23 cellular contexts compared by ENCODE assay signal in the genomic region with DNA sequence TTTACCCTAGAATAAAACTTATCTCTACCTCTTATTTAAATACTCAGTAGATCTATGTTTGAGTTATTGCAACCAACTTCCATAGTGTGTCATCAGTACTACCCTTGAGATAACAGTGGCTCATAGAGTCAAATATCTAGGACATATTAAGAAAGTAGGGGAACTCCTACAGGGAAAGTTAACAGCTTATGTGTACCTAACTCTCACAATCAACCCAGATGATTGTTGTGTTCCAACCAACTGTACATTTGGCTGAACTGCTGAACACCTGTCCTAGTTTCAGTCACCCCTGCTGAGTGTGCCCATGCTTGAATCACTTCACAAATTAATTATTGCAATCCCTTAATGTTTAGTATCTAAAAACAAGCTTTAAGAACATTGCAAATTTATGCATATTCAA.
"Had no signal": no experiment of that assay in that cellular context is flagged by ENCODE, and none has a peak within 500 bp of the region (broad histone marks: within the 10 kb centered on the region; RNA-seq: fewer than 3 reads in every experiment).

No MANE protein-coding gene starts in this region.

- DNase-seq: activated B cell treated with CpG ODN at 0.5 μM for 24 hours; activated CD4-positive, alpha-beta memory T cell treated with anti-CD3 and anti-CD28 coated beads for 36 hours; activated CD4-positive, alpha-beta T cell treated with anti-CD3 and anti-CD28 coated beads, Interleukin-2, amount 10 ng/mL, durations not matched to agents 7 days and 5 days; activated CD8-positive, alpha-beta memory T cell treated with anti-CD3 and anti-CD28 coated beads for 24 hours; activated effector memory CD4-positive, alpha-beta T cell treated with anti-CD3 and anti-CD28 coated beads, Interleukin-2, amount 50 U/mL, for 16 hours; activated naive CD4-positive, alpha-beta T cell treated with Interleukin-2 at 50 U/mL for 16 hours; activated naive CD8-positive, alpha-beta T cell treated with anti-CD3 and anti-CD28 coated beads, Interleukin-2, amount 50 U/mL, for 24 hours; activated T-cell treated with anti-CD3 and anti-CD28 coated beads, Interleukin-2, amount 50 U/mL, for 4 hours; amniotic stem cell; cerebellar nuclear complex; colonic mucosa; MG63; MV-4-11; NCI-H1092 treated with DMSO at 0.1 percent for 48 hours; NCI-H1436 treated with DMSO at 0.1 percent for 48 hours; NCI-H187; NCI-H2081 treated with DMSO at 0.1 percent for 48 hours; NCI-H526; SIG-M5; T-helper 2 cell; T1000 had no signal

- H3K36me3 Mint-ChIP-seq: activated CD4-positive, alpha-beta memory T cell treated with anti-CD3 and anti-CD28 coated beads for 36 hours; activated naive CD4-positive, alpha-beta T cell treated with anti-CD3 and anti-CD28 coated beads, Interleukin-2, amount 50 U/mL, for 72 hours; brain had no signal

- ATAC-seq: activated naive CD4-positive, alpha-beta T cell treated with anti-CD3 and anti-CD28 coated beads, Interleukin-2, amount 50 U/mL, for 72 hours; activated naive CD8-positive, alpha-beta T cell treated with anti-CD3 and anti-CD28 coated beads, Interleukin-2, amount 50 U/mL, for 24 hours; activated T-cell treated with anti-CD3 and anti-CD28 coated beads, Interleukin-2, amount 50 U/mL, for 4 hours had no signal

- H3K4me3 Mint-ChIP-seq: activated B cell treated with CpG ODN at 0.5 μM for 24 hours; activated CD4-positive, alpha-beta memory T cell treated with anti-CD3 and anti-CD28 coated beads for 36 hours; activated CD4-positive, alpha-beta T cell treated with anti-CD3 and anti-CD28 coated beads, Interleukin-2, amount 10 ng/mL, durations not matched to agents 7 days and 5 days; activated naive CD8-positive, alpha-beta T cell treated with anti-CD3 and anti-CD28 coated beads, Interleukin-2, amount 50 U/mL, for 24 hours; activated T-cell treated with anti-CD3 and anti-CD28 coated beads, Interleukin-2, amount 50 U/mL, for 4 hours; brain had no signal

- H3K4me1 Mint-ChIP-seq: activated B cell treated with CpG ODN at 0.5 μM for 24 hours; activated CD4-positive, alpha-beta T cell treated with anti-CD3 and anti-CD28 coated beads, Interleukin-2, amount 10 ng/mL, durations not matched to agents 7 days and 5 days; activated naive CD8-positive, alpha-beta T cell treated with anti-CD3 and anti-CD28 coated beads, Interleukin-2, amount 50 U/mL, for 24 hours; brain had no signal

- H3K27ac Mint-ChIP-seq: activated B cell treated with CpG ODN at 0.5 μM for 24 hours; activated CD4-positive, alpha-beta memory T cell treated with anti-CD3 and anti-CD28 coated beads for 36 hours; activated CD4-positive, alpha-beta T cell treated with anti-CD3 and anti-CD28 coated beads, Interleukin-2, amount 10 ng/mL, durations not matched to agents 7 days and 5 days; activated naive CD4-positive, alpha-beta T cell treated with anti-CD3 and anti-CD28 coated beads, Interleukin-2, amount 50 U/mL, for 72 hours; activated naive CD8-positive, alpha-beta T cell treated with anti-CD3 and anti-CD28 coated beads, Interleukin-2, amount 50 U/mL, for 24 hours; brain had no signal

- H3K9me3 Mint-ChIP-seq: activated naive CD8-positive, alpha-beta T cell treated with anti-CD3 and anti-CD28 coated beads, Interleukin-2, amount 50 U/mL, for 24 hours had no signal

- H3K27me3 Mint-ChIP-seq: activated B cell treated with CpG ODN at 0.5 μM for 24 hours; activated CD4-positive, alpha-beta memory T cell treated with anti-CD3 and anti-CD28 coated beads for 36 hours; activated CD4-positive, alpha-beta T cell treated with anti-CD3 and anti-CD28 coated beads, Interleukin-2, amount 10 ng/mL, durations not matched to agents 7 days and 5 days; activated naive CD8-positive, alpha-beta T cell treated with anti-CD3 and anti-CD28 coated beads, Interleukin-2, amount 50 U/mL, for 24 hours; brain had no signal
